ENCODE assay signal across 8 cellular contexts in the genomic region with DNA sequence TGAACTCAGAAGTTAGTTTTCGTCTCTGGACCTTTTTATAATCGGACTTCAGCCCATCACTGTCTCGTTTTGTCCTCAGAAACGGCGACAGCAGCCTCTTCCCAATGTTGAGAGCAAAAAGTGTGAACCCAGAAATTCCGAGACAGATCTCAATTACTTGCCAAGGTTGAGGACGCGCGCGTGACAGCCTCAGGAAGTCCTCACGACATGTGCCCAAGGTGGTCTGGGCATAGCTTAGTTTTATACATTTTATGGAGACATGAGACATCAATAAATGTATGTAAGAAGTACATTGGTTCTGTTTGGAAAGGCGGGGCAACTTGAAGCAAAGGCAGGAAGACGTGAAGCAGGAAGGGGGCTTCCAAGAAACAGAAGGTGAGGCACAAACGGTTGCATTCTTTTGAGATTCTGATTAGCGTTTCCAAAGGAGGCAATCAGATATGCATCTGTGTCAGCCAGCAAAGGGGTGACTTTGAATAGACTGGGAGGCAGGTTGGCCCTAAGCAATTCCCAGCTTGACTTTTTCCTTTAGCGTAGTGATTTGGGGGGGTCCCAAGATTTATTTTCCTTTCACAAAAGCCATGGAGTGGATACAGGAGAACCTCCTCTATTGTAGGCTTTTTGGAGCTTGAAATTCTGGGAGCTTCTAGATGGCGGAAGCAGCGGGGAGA. TPM values are rescaled to one million over a fixed set of nuclear protein-coding genes. Genes with fewer than 3 reads are reported as not detected.
A peak's percentile ranks its signal among the peaks of the same experiment; 100 is the strongest.
DNase-seq lines count a peak whose midpoint lies in the region; ATAC-seq and TF ChIP-seq lines count a peak whose summit lies in the region.

No MANE protein-coding gene starts in this region.

- no peak for DNase-seq in activated B cell treated with CpG ODN at 0.5 μM for 24 hours
- peak in 1 of 2 donors; percentile 37 for DNase-seq in cardiac muscle cell (ENCODE audit: low read depth in 1 of 2, low spot score in 1 of 2)
- DNase-seq in sigmoid colon: no peak
- no peak for DNase-seq in NCI-H226
- DNase-seq in kidney tubule cell (ENCODE audit: low spot score): no peak

- no peaks in the 10 kb centered on the region for H3K27me3 Mint-ChIP-seq in activated B cell treated with CpG ODN at 0.5 μM for 24 hours

- H3K4me1 ChIP-seq in cardiac muscle cell (ENCODE audit: low read depth): peaks cover 16% of the 10 kb centered on the region
- peaks cover 0 to 31% (median 25%) of the 10 kb centered on the region in 4 donors for H3K4me1 ChIP-seq in sigmoid colon

- peaks cover 29% of the 10 kb centered on the region for H3K4me1 Mint-ChIP-seq in activated B cell treated with CpG ODN at 0.5 μM for 24 hours

- 3 to 8% methylated on average over 18 of the region's 18 CpGs for WGBS in sigmoid colon, 2 donors

- TF ChIP-seq POLR2A in sigmoid colon (IDR thresholded peaks at IDR 0.05): no peak

- peaks cover 40% of the 10 kb centered on the region for H3K36me3 Mint-ChIP-seq in activated B cell treated with CpG ODN at 0.5 μM for 24 hours (ENCODE audit: low read depth)

- H3K27ac ChIP-seq in cardiac muscle cell (peak overlapping the region; percentile 87), sigmoid colon (peak overlapping the region; percentile 89 to 97 (median 94))

- intact Hi-C loops in activated B cell treated with CpG ODN at 0.5 μM for 24 hours (cut with micrococcal nuclease): loop anchor here (1.0 to 2.0 kb wide), 10 partner anchors 8 to 164 kb away; a partner anchor contains a TSS
- intact Hi-C loops in sigmoid colon (cut with DNase I): loop anchor here (1.0 to 5.0 kb wide), 3 partner anchors 22 to 104 kb away; a partner anchor contains a TSS

- ATAC-seq in HG02759 (IDR thresholded peaks at IDR 0.05; ENCODE audit: unreplicated experiment) (peak; percentile 6), activated B cell treated with CpG ODN at 0.5 μM for 24 hours (ENCODE audit: low read depth) (peak; percentile 16), esophagus mucosa (no peak)

- no peaks in the 10 kb centered on the region for H3K9me3 Mint-ChIP-seq in activated B cell treated with CpG ODN at 0.5 μM for 24 hours

- peak overlapping the region; percentile 97 for H3K27ac Mint-ChIP-seq in activated B cell treated with CpG ODN at 0.5 μM for 24 hours

- H3K9me3 ChIP-seq in cardiac muscle cell (ENCODE audit: low read depth): no peaks in the 10 kb centered on the region
- no peaks in the 10 kb centered on the region for H3K9me3 ChIP-seq in sigmoid colon

- H3K36me3 ChIP-seq in cardiac muscle cell: no peaks in the 10 kb centered on the region
- H3K36me3 ChIP-seq in sigmoid colon: peaks cover 0 to 29% (median 8%) of the 10 kb centered on the region in 4 donors

- H3K4me3 Mint-ChIP-seq in activated B cell treated with CpG ODN at 0.5 μM for 24 hours: peak overlapping the region; percentile 96

- H3K27me3 ChIP-seq in cardiac muscle cell: no peaks in the 10 kb centered on the region
- no peaks in the 10 kb centered on the region for H3K27me3 ChIP-seq in sigmoid colon

- peak overlapping the region; percentile 85 for H3K4me3 ChIP-seq in GM08714 (ENCODE audit: low read length)
- H3K4me3 ChIP-seq in cardiac muscle cell: peak overlapping the region; percentile 48
- peak overlapping the region; percentile 45 to 85 (median 66) for H3K4me3 ChIP-seq in sigmoid colon

- CTCF ChIA-PET in activated B cell treated with CpG ODN at 0.5 μM for 24 hours (lab: Charles Lee): interaction anchor here (0.9 to 3.5 kb wide), 21 partner anchors 19 to 443 kb away, joined by 3 to 35 read pairs (median 5); a partner anchor contains a TSS

- POLR2A ChIA-PET in activated B cell treated with CpG ODN at 0.5 μM for 24 hours (lab: Charles Lee): interaction anchor here (0.6 to 4.2 kb wide), 45 partner anchors 8 to 443 kb away, joined by 3 to 135 read pairs (median 7); a partner anchor contains a TSS

- TF ChIP-seq EP300 in sigmoid colon (IDR thresholded peaks at IDR 0.05): no peak

- no peak for TF ChIP-seq CTCF in activated B cell treated with CpG ODN at 0.5 μM for 24 hours (IDR thresholded peaks at IDR 0.05)
- no peak for TF ChIP-seq CTCF in cardiac muscle cell (IDR thresholded peaks at IDR 0.05; ENCODE audit: low read depth, low read length)
- no peak for TF ChIP-seq CTCF in sigmoid colon (IDR thresholded peaks at IDR 0.05)

RNA-seq across cellular contexts. Expression of a gene that starts 0.6 kb away (rescaled TPM):
- 16.3 and 21.6 TPM in 2 replicates for total RNA-seq in activated B cell treated with CpG ODN at 0.5 μM for 24 hours
- total RNA-seq in cardiac muscle cell: 16.2 and 17.7 TPM in 2 replicates
- polyA plus RNA-seq in cardiac muscle cell: 12.7 and 17.5 TPM in 2 replicates
- 10 to 100 TPM; 10.3 to 15.5 (median 13.1) TPM for total RNA-seq in sigmoid colon
- 10 to 100 TPM in 1 of 3 donors, 1 to 10 TPM in 2; 6.0 to 12.0 (median 8.3) TPM for polyA plus RNA-seq in sigmoid colon
- 4.7 TPM for total RNA-seq in esophagus mucosa

RNA-seq across cellular contexts. Expression of a gene that starts 8.9 kb away (rescaled TPM):
- 29.2 and 30.7 TPM in 2 replicates for total RNA-seq in activated B cell treated with CpG ODN at 0.5 μM for 24 hours
- 73.1 and 79.1 TPM in 2 replicates for total RNA-seq in cardiac muscle cell
- polyA plus RNA-seq in cardiac muscle cell: 19.4 and 31.0 TPM in 2 replicates
- total RNA-seq in sigmoid colon: 10 to 100 TPM; 32.4 to 55.9 (median 42.7) TPM
- 10 to 100 TPM; 46.2 to 61.0 (median 54.8) TPM for polyA plus RNA-seq in sigmoid colon
- 11.7 TPM for total RNA-seq in esophagus mucosa

RNA-seq across cellular contexts. Expression of a gene that starts 22.9 kb away (rescaled TPM):
- total RNA-seq in activated B cell treated with CpG ODN at 0.5 μM for 24 hours: 16.1 and 19.2 TPM in 2 replicates
- total RNA-seq in cardiac muscle cell: 25.3 and 34.7 TPM in 2 replicates
- polyA plus RNA-seq in cardiac muscle cell: 12.0 and 17.9 TPM in 2 replicates
- 1 to 10 TPM; 6.1 to 8.6 (median 8.1) TPM for total RNA-seq in sigmoid colon
- polyA plus RNA-seq in sigmoid colon: 1 to 10 TPM; 3.5 to 7.7 (median 4.8) TPM
- total RNA-seq in esophagus mucosa: 3.0 TPM

RNA-seq across cellular contexts. Expression of a gene that starts 36.3 kb away (rescaled TPM):
- total RNA-seq in activated B cell treated with CpG ODN at 0.5 μM for 24 hours: 13.9 and 14.7 TPM in 2 replicates
- total RNA-seq in cardiac muscle cell: 18.3 and 22.0 TPM in 2 replicates
- 12.4 and 25.0 TPM in 2 replicates for polyA plus RNA-seq in cardiac muscle cell
- total RNA-seq in sigmoid colon: 10 to 100 TPM; 21.9 to 32.8 (median 25.4) TPM
- polyA plus RNA-seq in sigmoid colon: 10 to 100 TPM; 16.7 to 22.8 (median 18.0) TPM
- 9.7 TPM for total RNA-seq in esophagus mucosa

RNA-seq across cellular contexts. Expression of a gene that starts 50.3 kb away (rescaled TPM):
- 20.0 and 22.8 TPM in 2 replicates for total RNA-seq in activated B cell treated with CpG ODN at 0.5 μM for 24 hours
- 19.3 and 25.5 TPM in 2 replicates for total RNA-seq in cardiac muscle cell
- 12.0 and 12.9 TPM in 2 replicates for polyA plus RNA-seq in cardiac muscle cell
- 10 to 100 TPM in 1 of 4 donors, 1 to 10 TPM in 3; 5.9 to 19.9 (median 7.9) TPM for total RNA-seq in sigmoid colon
- polyA plus RNA-seq in sigmoid colon: 1 to 10 TPM in 2 of 3 donors, under 1 TPM in 1; 0.92 to 9.5 (median 2.4) TPM
- 8.4 TPM for total RNA-seq in esophagus mucosa
